ENCODE assay signal across 15 cellular contexts in genomic region chr2:102051659-102052366, GRCh38.
DNase-seq lines count a peak whose midpoint lies in the region; ATAC-seq, FAIRE-seq and TF ChIP-seq lines count a peak whose summit lies in the region.
"Had no signal": no experiment of that assay in that cellular context is flagged by ENCODE, and none has a peak within 500 bp of the region (broad histone marks: within the 10 kb centered on the region; RNA-seq: fewer than 3 reads in every experiment).

No MANE protein-coding gene starts in this region.

- no peaks in the 10 kb centered on the region for H3K36me3 Mint-ChIP-seq in MCF 10A (ENCODE audit: insufficient read depth, unreplicated experiment)
- H3K36me3 Mint-ChIP-seq in osteocyte (ENCODE audit: unreplicated experiment) = no peaks in the 10 kb centered on the region
- H3K36me3 Mint-ChIP-seq in activated naive CD4-positive, alpha-beta T cell treated with anti-CD3 and anti-CD28 coated beads, Interleukin-2, amount 10 ng/mL, durations not matched to agents 7 days and 5 days = no peaks in the 10 kb centered on the region

- H3K4me3 Mint-ChIP-seq in MCF 10A (ENCODE audit: unreplicated experiment) = no peak overlapping the region
- H3K4me3 Mint-ChIP-seq in osteocyte (ENCODE audit: unreplicated experiment) = no peak overlapping the region
- H3K4me3 Mint-ChIP-seq in activated naive CD4-positive, alpha-beta T cell treated with anti-CD3 and anti-CD28 coated beads, Interleukin-2, amount 10 ng/mL, durations not matched to agents 7 days and 5 days = no peak overlapping the region

- peaks cover 7% of the 10 kb centered on the region for H3K4me1 ChIP-seq in mammary epithelial cell (ENCODE audit: insufficient read depth, low read length)
- H3K4me1 ChIP-seq in vagina = peaks cover 75% of the 10 kb centered on the region
- peaks cover 0 to 5% (median 0%) of the 10 kb centered on the region in 3 donors for H3K4me1 ChIP-seq in pancreas

- H3K27me3 Mint-ChIP-seq in MCF 10A (ENCODE audit: insufficient read depth, unreplicated experiment) (no peaks in the 10 kb centered on the region), osteocyte (ENCODE audit: unreplicated experiment) (no peaks in the 10 kb centered on the region)
- peaks cover 6% of the 10 kb centered on the region for H3K27me3 Mint-ChIP-seq in activated naive CD4-positive, alpha-beta T cell treated with anti-CD3 and anti-CD28 coated beads, Interleukin-2, amount 10 ng/mL, durations not matched to agents 7 days and 5 days
- H3K27me3 Mint-ChIP-seq: progenitor cell of endocrine pancreas had no signal

- TF ChIP-seq CTCF in MCF 10A (IDR thresholded peaks at IDR 0.05; ENCODE audit: unreplicated experiment) = no peak
- no peak for TF ChIP-seq CTCF in mammary epithelial cell (conservative IDR thresholded peaks at IDR 0.05 in 1 of 2, IDR thresholded peaks at IDR 0.05 in 1 of 2; ENCODE audit: extremely low read depth in 1 of 2, insufficient read depth in 1 of 2, low read depth in 1 of 2, low read length in 2 of 2)
- TF ChIP-seq CTCF in foreskin fibroblast (IDR thresholded peaks at IDR 0.05; ENCODE audit: low read depth, low read length) = no peak
- no peak for TF ChIP-seq CTCF in osteocyte (IDR thresholded peaks at IDR 0.05)
- no peak for TF ChIP-seq CTCF in vagina (IDR thresholded peaks at IDR 0.05)
- no peak for TF ChIP-seq CTCF in pancreas (IDR thresholded peaks at IDR 0.05)

- BruUV-seq in MCF 10A (replicated peaks; lab: Mats Ljungman, UMichigan) (no TSS peak), mammary epithelial cell (replicated peaks; lab: Mats Ljungman, UMichigan) (no TSS peak)

- no peak overlapping the region for H3K4me2 ChIP-seq in mammary epithelial cell (ENCODE audit: insufficient read depth, low read depth, low read length)

- H3K4me3 ChIP-seq in mammary epithelial cell (replicated peaks in 1 of 3; ENCODE audit: insufficient read depth in 1 of 3, low read depth in 2 of 3, low read length in 3 of 3) (no peak overlapping the region), foreskin fibroblast (ENCODE audit: low read depth in 1 of 2, low read length in 2 of 2) (no peak overlapping the region), vagina (no peak overlapping the region), pancreas (no peak overlapping the region)

- H3K4me1 Mint-ChIP-seq in MCF 10A (ENCODE audit: insufficient read depth, unreplicated experiment) (peaks cover 31% of the 10 kb centered on the region), osteocyte (ENCODE audit: unreplicated experiment) (peaks cover 59% of the 10 kb centered on the region)
- peaks cover 2% of the 10 kb centered on the region for H3K4me1 Mint-ChIP-seq in activated naive CD4-positive, alpha-beta T cell treated with anti-CD3 and anti-CD28 coated beads, Interleukin-2, amount 10 ng/mL, durations not matched to agents 7 days and 5 days

- no peak for ATAC-seq in pancreas

- H3K36me3 ChIP-seq in mammary epithelial cell (ENCODE audit: insufficient read depth, low read length) (no peaks in the 10 kb centered on the region), vagina (no peaks in the 10 kb centered on the region), pancreas (no peaks in the 10 kb centered on the region)

- H3K27ac Mint-ChIP-seq in MCF 10A (ENCODE audit: low read depth, unreplicated experiment) (peak overlapping the region; percentile 49), osteocyte (ENCODE audit: unreplicated experiment) (peak overlapping the region; percentile 85)
- H3K27ac Mint-ChIP-seq in activated naive CD4-positive, alpha-beta T cell treated with anti-CD3 and anti-CD28 coated beads, Interleukin-2, amount 10 ng/mL, durations not matched to agents 7 days and 5 days = no peak overlapping the region
- H3K27ac Mint-ChIP-seq: progenitor cell of endocrine pancreas had no signal

- H3K79me2 ChIP-seq in mammary epithelial cell (ENCODE audit: insufficient read depth, low read length) = no peaks in the 10 kb centered on the region

- H3K9ac ChIP-seq in mammary epithelial cell (ENCODE audit: insufficient read depth, low read length) = no peak overlapping the region

- no peak for FAIRE-seq in pancreas (lab: Jason Lieb, UNC)
- FAIRE-seq: HTR-8/SVneo had no signal

- TF ChIP-seq POLR2A in vagina (IDR thresholded peaks at IDR 0.05) = no peak

- no peaks in the 10 kb centered on the region for H3K27me3 ChIP-seq in mammary epithelial cell (ENCODE audit: insufficient read depth, low read length)
- H3K27me3 ChIP-seq in vagina = no peaks in the 10 kb centered on the region
- H3K27me3 ChIP-seq in pancreas = no peaks in the 10 kb centered on the region

- DNase-seq in MCF 10A (ENCODE audit: unreplicated experiment) (no peak), mammary epithelial cell (no peak), foreskin fibroblast (peak; percentile 61 to 71), osteocyte (ENCODE audit: extremely low spot score, unreplicated experiment) (no peak), vagina (ENCODE audit: extremely low spot score in 2 of 2) (peak in 1 of 2 donors; percentile 82), pancreas (no peak)
- no peak for DNase-seq in activated naive CD4-positive, alpha-beta T cell (lab: John Stamatoyannopoulos, UW)
- DNase-seq in activated naive CD4-positive, alpha-beta T cell treated with anti-CD3 and anti-CD28 coated beads, Interleukin-2, amount 10 ng/mL, durations not matched to agents 7 days and 5 days = no peak
- DNase-seq: ACHN, DMS79, erythroblast, NCI-H1436, T-helper 2 cell had no signal

- in situ Hi-C loops in mammary epithelial cell (cut with MboI; ENCODE audit: low sequenced_read_pairs in 2 of 2) = no loop called here

- CTCF ChIA-PET in MCF 10A (lab: Yijun Ruan, JAX) (interaction anchor here (0.6 to 2.7 kb wide), 4 partner anchors 32 to 189 kb away, joined by 3 to 9 read pairs (median 5); no protein-coding TSS in a partner anchor), mammary epithelial cell (lab: Charles Lee; ENCODE audit: low non-redundant PET) (no interaction called here)
- CTCF ChIA-PET in activated naive CD4-positive, alpha-beta T cell treated with anti-CD3 and anti-CD28 coated beads, Interleukin-2, amount 10 ng/mL, durations not matched to agents 7 days and 5 days (lab: Charles Lee) = no interaction called here

- POLR2A ChIA-PET in MCF 10A (lab: Yijun Ruan, JAX) = interaction anchor here (3.7 to 3.8 kb wide), 2 partner anchors 12 to 18 kb away, joined by 23 to 41 read pairs; no protein-coding TSS in a partner anchor

- no peaks in the 10 kb centered on the region for H4K20me1 ChIP-seq in mammary epithelial cell (ENCODE audit: insufficient read depth, low read length)

- no peak overlapping the region for H2AFZ ChIP-seq in mammary epithelial cell (ENCODE audit: low read depth, low read length)

- WGBS in mammary epithelial cell (ENCODE audit: low coverage, missing lambda C conversion rate) = 85% methylated on average over 8 of the region's 8 CpGs
- WGBS in pancreas, 2 donors = 80 to 90% methylated on average over 8 of the region's 8 CpGs

- dilution Hi-C loops in mammary epithelial cell (cut with HindIII; ENCODE audit: low sequenced_read_pairs) = no loop called here

- H3K27ac ChIP-seq in mammary epithelial cell (ENCODE audit: insufficient read depth, low read depth, low read length) (no peak overlapping the region), vagina (peak overlapping the region; percentile 91), pancreas (peak overlapping the region in 2 of 4 donors; percentile 5 to 41)

- H3K9me3 ChIP-seq in mammary epithelial cell (replicated peaks; ENCODE audit: insufficient read depth, low read length) = no peaks in the 10 kb centered on the region
- H3K9me3 ChIP-seq in vagina = no peaks in the 10 kb centered on the region
- H3K9me3 ChIP-seq in pancreas = no peaks in the 10 kb centered on the region

- no peaks in the 10 kb centered on the region for H3K9me3 Mint-ChIP-seq in MCF 10A (ENCODE audit: unreplicated experiment)
- H3K9me3 Mint-ChIP-seq in osteocyte (ENCODE audit: unreplicated experiment) = no peaks in the 10 kb centered on the region
- no peaks in the 10 kb centered on the region for H3K9me3 Mint-ChIP-seq in activated naive CD4-positive, alpha-beta T cell treated with anti-CD3 and anti-CD28 coated beads, Interleukin-2, amount 10 ng/mL, durations not matched to agents 7 days and 5 days

- intact Hi-C loops in MCF 10A (cut with micrococcal nuclease) = no loop called here
- intact Hi-C loops in mammary epithelial cell (cut with micrococcal nuclease) = no loop called here
- intact Hi-C loops in vagina (cut with DNase I) = no loop called here
- intact Hi-C loops in pancreas (cut with DNase I) = no loop called here

Comparison
In these comparisons a context has a peak if more than half of its experiments do, and no peak if none do; other contexts are left out.
1. DNase-seq: peak in foreskin fibroblast (2 of 2); none in MCF 10A (single experiment), mammary epithelial cell (single experiment), osteocyte (single experiment), pancreas (0 of 6), activated naive CD4-positive, alpha-beta T cell (0 of 4) and activated naive CD4-positive, alpha-beta T cell treated with anti-CD3 and anti-CD28 coated beads, Interleukin-2, amount 10 ng/mL, durations not matched to agents 7 days and 5 days (single experiment).